ENCODE assay signal across 1 cellular context in the genomic region with DNA sequence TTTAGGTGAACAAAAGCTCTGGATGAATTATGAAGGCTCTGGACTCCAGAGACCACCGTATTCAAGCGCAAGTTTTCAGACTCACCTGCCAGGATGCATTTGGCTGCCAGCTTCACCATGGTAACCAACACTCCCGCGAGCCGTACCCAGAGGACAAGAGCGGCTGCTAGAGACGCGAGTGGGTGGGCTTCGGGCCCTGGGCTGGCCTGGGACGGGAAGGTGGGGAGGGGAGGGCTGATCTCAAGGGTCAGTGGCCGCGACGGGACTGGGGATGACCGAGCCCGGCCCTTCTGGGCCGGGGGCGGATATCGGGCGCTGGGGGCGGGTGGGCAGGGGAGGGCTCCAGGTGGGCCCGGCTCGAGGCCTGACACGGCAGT.
TF ChIP-seq lines count a peak whose summit lies in the region.

No MANE protein-coding gene starts in this region.

TF ChIP-seq in GM23338, 12 proteins besides CTCF, POLR2A, EP300 and RAD21 (continued from another document):
- TF ChIP-seq REST (IDR thresholded peaks at IDR 0.05; ENCODE audit: unreplicated experiment) (no peak), CREB1 (CRISPR knock-in tag; IDR thresholded peaks at IDR 0.05; ENCODE audit: low read depth) (no peak), ZNF114 (CRISPR knock-in tag; IDR thresholded peaks at IDR 0.05) (no peak), POLR2AphosphoS5 (IDR thresholded peaks at IDR 0.05; ENCODE audit: low read depth) (no peak), EZH2phosphoT487 (IDR thresholded peaks at IDR 0.05; ENCODE audit: unreplicated experiment) (no peak), NANOG (IDR thresholded peaks at IDR 0.05; ENCODE audit: borderline replicate concordance) (no peak), ZNF462 (CRISPR knock-in tag; IDR thresholded peaks at IDR 0.05) (no peak), EZH2 (IDR thresholded peaks at IDR 0.05; ENCODE audit: low read depth, unreplicated experiment) (no peak), STAT1 (IDR thresholded peaks at IDR 0.05; ENCODE audit: unreplicated experiment) (no peak), ZNF331 (CRISPR knock-in tag; IDR thresholded peaks at IDR 0.05; ENCODE audit: low read depth) (no peak)
- TF ChIP-seq, protein P1, sequence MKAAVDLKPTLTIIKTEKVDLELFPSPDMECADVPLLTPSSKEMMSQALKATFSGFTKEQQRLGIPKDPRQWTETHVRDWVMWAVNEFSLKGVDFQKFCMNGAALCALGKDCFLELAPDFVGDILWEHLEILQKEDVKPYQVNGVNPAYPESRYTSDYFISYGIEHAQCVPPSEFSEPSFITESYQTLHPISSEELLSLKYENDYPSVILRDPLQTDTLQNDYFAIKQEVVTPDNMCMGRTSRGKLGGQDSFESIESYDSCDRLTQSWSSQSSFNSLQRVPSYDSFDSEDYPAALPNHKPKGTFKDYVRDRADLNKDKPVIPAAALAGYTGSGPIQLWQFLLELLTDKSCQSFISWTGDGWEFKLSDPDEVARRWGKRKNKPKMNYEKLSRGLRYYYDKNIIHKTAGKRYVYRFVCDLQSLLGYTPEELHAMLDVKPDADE (IDR thresholded peaks at IDR 0.05): no peak
